10 cellular contexts compared by ENCODE assay signal in the genomic region with DNA sequence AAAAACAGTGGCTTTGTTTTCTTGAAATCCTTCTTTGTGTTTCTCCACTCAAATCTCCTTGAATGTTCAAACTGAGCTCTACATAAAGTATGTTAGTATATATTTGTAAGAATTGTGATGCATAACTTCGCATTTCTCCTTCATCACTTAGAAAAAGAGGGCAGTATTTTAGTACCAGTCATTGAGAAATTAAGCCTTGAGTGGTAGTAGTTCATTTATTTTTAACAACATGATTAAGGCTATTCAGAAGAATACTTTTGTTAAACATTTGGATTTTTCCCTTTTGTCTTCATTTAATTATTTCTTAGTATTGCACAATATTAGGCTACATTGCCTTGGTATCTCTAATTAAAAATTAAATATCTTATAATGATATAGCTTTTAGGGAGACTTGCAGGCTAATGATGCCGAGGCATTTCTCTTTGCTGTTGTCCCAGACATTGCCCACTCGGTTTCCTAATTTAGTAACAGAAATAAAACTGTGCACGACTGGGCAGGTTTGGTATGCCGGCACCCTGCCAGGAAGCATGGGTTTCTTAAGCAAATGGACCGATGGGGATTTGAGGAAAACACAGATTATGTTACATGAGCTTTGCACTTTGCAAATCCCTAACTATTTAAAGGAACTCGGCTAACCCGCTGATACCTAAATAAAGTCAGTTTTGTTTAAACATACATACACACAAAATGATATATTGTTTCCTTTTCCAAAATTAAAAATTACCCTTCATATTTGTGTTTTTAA. TPM values are rescaled to one million over a fixed set of nuclear protein-coding genes. Genes with fewer than 3 reads are reported as not detected.
A peak's percentile ranks its signal among the peaks of the same experiment; 100 is the strongest.
DNase-seq lines count a peak whose midpoint lies in the region; ATAC-seq and TF ChIP-seq lines count a peak whose summit lies in the region.
"Had no signal": no experiment of that assay in that cellular context is flagged by ENCODE, and none has a peak within 500 bp of the region (broad histone marks: within the 10 kb centered on the region; RNA-seq: fewer than 3 reads in every experiment).

No MANE protein-coding gene starts in this region.

- H3K4me3 ChIP-seq in BE2C (ENCODE audit: low read depth, low read length), result no peak overlapping the region
- H3K4me3 ChIP-seq: mucosa of descending colon had no signal

- H3K27me3 Mint-ChIP-seq in glutamatergic neuron (ENCODE audit: unreplicated experiment), result peaks cover 4% of the 10 kb centered on the region

- peaks cover 3% of the 10 kb centered on the region for H3K9me3 Mint-ChIP-seq in glutamatergic neuron (ENCODE audit: unreplicated experiment)

- H3K4me3 Mint-ChIP-seq in glutamatergic neuron (ENCODE audit: unreplicated experiment), result peak overlapping the region; percentile 35

- DNase-seq in HT1080 (ENCODE audit: low read depth) (peak; percentile 75), SHP77 (lab: John Stamatoyannopoulos, UW) (peak; percentile 47 to 66), glutamatergic neuron (no peak), smooth muscle cell of the brain vasculature (ENCODE audit: low read depth, low spot score) (peak; percentile 76), GOT3 (lab: John Stamatoyannopoulos, UW) (no peak), BE2C (no peak)
- no peak for DNase-seq in activated CD8-positive, alpha-beta memory T cell treated with anti-CD3 and anti-CD28 coated beads for 24 hours
- DNase-seq: activated gamma-delta T cell treated with Interleukin-2 at 50 U/mL for 16 hours had no signal

- TF ChIP-seq CTCF in glutamatergic neuron (IDR thresholded peaks at IDR 0.05; ENCODE audit: partially characterized antibody, unreplicated experiment), result no peak
- no peak for TF ChIP-seq CTCF in BE2C (IDR thresholded peaks at IDR 0.05; ENCODE audit: low read depth, low read length)

- H3K9me3 ChIP-seq in BE2C, result no peaks in the 10 kb centered on the region
- H3K9me3 ChIP-seq: mucosa of descending colon had no signal

- ATAC-seq in HG02973 (IDR thresholded peaks at IDR 0.05; ENCODE audit: unreplicated experiment), result no peak

- H3K27ac Mint-ChIP-seq in glutamatergic neuron (ENCODE audit: unreplicated experiment), result peak overlapping the region; percentile 99

- H3K36me3 ChIP-seq in BE2C, result no peaks in the 10 kb centered on the region

- H3K4me1 ChIP-seq in BE2C, result no peaks in the 10 kb centered on the region

- H3K4me1 Mint-ChIP-seq in glutamatergic neuron (ENCODE audit: low read depth, unreplicated experiment), result peaks cover 20% of the 10 kb centered on the region

- H3K27me3 ChIP-seq in BE2C, result no peaks in the 10 kb centered on the region

- H3K36me3 Mint-ChIP-seq in glutamatergic neuron (ENCODE audit: unreplicated experiment), result no peaks in the 10 kb centered on the region

RNA-seq across cellular contexts. Expression of a gene that starts 54.7 kb away (rescaled TPM):
- total RNA-seq in HT1080 (2014; rRNA removed; shearing (Covaris generic)), result 22.1 and 26.7 TPM in 2 replicates
- polyA plus RNA-seq in HT1080 (2015; cell fraction: cytosol; rRNA removed), result 16.8 and 18.7 TPM in 2 replicates
- polyA plus RNA-seq in HT1080 (2015; cell fraction: nucleus; rRNA removed), result 9.1 and 12.6 TPM in 2 replicates
- total RNA-seq in glutamatergic neuron (ENCODE audit: unreplicated experiment), result 49.6 TPM
- 13.2 TPM for polyA plus RNA-seq in BE2C (2012; ENCODE audit: insufficient read depth, insufficient read length, low read depth)

RNA-seq across cellular contexts. Expression of a gene that starts 56.6 kb away (rescaled TPM):
- total RNA-seq in HT1080 (2014; rRNA removed; shearing (Covaris generic)), result 9.1 and 11.9 TPM in 2 replicates
- 7.5 and 14.0 TPM in 2 replicates for polyA plus RNA-seq in HT1080 (2015; cell fraction: cytosol; rRNA removed)
- 12.7 and 14.0 TPM in 2 replicates for polyA plus RNA-seq in HT1080 (2015; cell fraction: nucleus; rRNA removed)
- 7.8 TPM for total RNA-seq in glutamatergic neuron (ENCODE audit: unreplicated experiment)
- polyA plus RNA-seq in BE2C (2012; ENCODE audit: insufficient read depth, insufficient read length, low read depth), result 14.5 TPM

Comparison
In these comparisons a context has a peak if more than half of its experiments do, and no peak if none do; other contexts are left out.
1. DNase-seq: peak in HT1080 (single experiment), SHP77 (2 of 2) and smooth muscle cell of the brain vasculature (single experiment); none in glutamatergic neuron (single experiment), GOT3 (single experiment), BE2C (single experiment) and activated CD8-positive, alpha-beta memory T cell treated with anti-CD3 and anti-CD28 coated beads for 24 hours (single experiment).